In genomic region chrX:47321386-47321785, GRCh38 we compare ENCODE assay signal across 9 cellular contexts. TPM values are rescaled to one million over a fixed set of nuclear protein-coding genes. Genes with fewer than 3 reads are reported as not detected.
DNase-seq lines count a peak whose midpoint lies in the region; ATAC-seq and TF ChIP-seq lines count a peak whose summit lies in the region.
"Had no signal": no experiment of that assay in that cellular context is flagged by ENCODE, and none has a peak within 500 bp of the region (broad histone marks: within the 10 kb centered on the region; RNA-seq: fewer than 3 reads in every experiment).

No MANE protein-coding gene starts in this region.

- no peak for TF ChIP-seq EP300 in ovary (IDR thresholded peaks at IDR 0.05)

- H3K36me3 Mint-ChIP-seq in activated naive CD8-positive, alpha-beta T cell treated with anti-CD3 and anti-CD28 coated beads for 36 hours = no peaks in the 10 kb centered on the region

- H3K27me3 ChIP-seq in right cardiac atrium (ENCODE audit: control insufficient read depth, insufficient read depth) (no peaks in the 10 kb centered on the region), ovary (no peaks in the 10 kb centered on the region)

- H3K27ac ChIP-seq in right cardiac atrium (ENCODE audit: low read length) (no peak overlapping the region), ovary (no peak overlapping the region)

- TF ChIP-seq CTCF in astrocyte of the cerebellum (IDR thresholded peaks at IDR 0.05; ENCODE audit: low read depth, low read length, missing control alignments) (no peak), ovary (IDR thresholded peaks at IDR 0.05) (no peak)

- H3K4me3 ChIP-seq in astrocyte of the cerebellum (ENCODE audit: low read depth, low read length) (no peak overlapping the region), right cardiac atrium (ENCODE audit: low read length) (no peak overlapping the region), ovary (no peak overlapping the region)

- H3K27ac Mint-ChIP-seq in activated naive CD8-positive, alpha-beta T cell treated with anti-CD3 and anti-CD28 coated beads for 36 hours = no peak overlapping the region

- POLR2A ChIA-PET in HEK293T (lab: Yijun Ruan, JAX) = no interaction called here

- DNase-seq in EL (peak; percentile 1), astrocyte of the cerebellum (ENCODE audit: low read depth) (peak; percentile 20), right cardiac atrium (peak; percentile 62 to 80 (median 78)), ovary (peak; percentile 73 to 80 (median 79)), HEK293T (ENCODE audit: extremely low spot score) (no peak), NCI-H510A treated with DMSO at 0.1 percent for 48 hours (lab: John Stamatoyannopoulos, UW) (no peak)
- no peak for DNase-seq in stimulated activated naive CD4-positive, alpha-beta T cell (lab: John Stamatoyannopoulos, UW)
- no peak for DNase-seq in activated naive CD8-positive, alpha-beta T cell treated with anti-CD3 and anti-CD28 coated beads for 36 hours

- H3K4me1 ChIP-seq in right cardiac atrium (ENCODE audit: control insufficient read depth, insufficient read depth, low read length) (no peaks in the 10 kb centered on the region), ovary (ENCODE audit: insufficient read depth) (no peaks in the 10 kb centered on the region)

- no peaks in the 10 kb centered on the region for H3K9me3 ChIP-seq in right cardiac atrium (ENCODE audit: control insufficient read depth, low read length)
- H3K9me3 ChIP-seq in ovary = no peaks in the 10 kb centered on the region

- H3K27me3 Mint-ChIP-seq in activated naive CD8-positive, alpha-beta T cell treated with anti-CD3 and anti-CD28 coated beads for 36 hours = no peaks in the 10 kb centered on the region

- 25% methylated on average over 19 of the region's 19 CpGs for WGBS in right cardiac atrium
- 32 to 50% (median 43%) methylated on average over 19 of the region's 19 CpGs for WGBS in ovary, 3 donors

- intact Hi-C loops in right cardiac atrium (cut with DNase I) = no loop called here
- intact Hi-C loops in ovary (cut with DNase I) = no loop called here

- CTCF ChIA-PET in HEK293T (lab: Yijun Ruan, JAX) = interaction anchor here (0.6 to 1.0 kb wide), 2 partner anchors 9 to 1612 kb away, joined by 3 to 4 read pairs; no protein-coding TSS in a partner anchor

- no peaks in the 10 kb centered on the region for H3K36me3 ChIP-seq in ovary

- H3K4me1 Mint-ChIP-seq in activated naive CD8-positive, alpha-beta T cell treated with anti-CD3 and anti-CD28 coated beads for 36 hours = no peaks in the 10 kb centered on the region

- ATAC-seq in right cardiac atrium = peak; percentile 51 to 90

- no peak for TF ChIP-seq POLR2A in ovary (IDR thresholded peaks at IDR 0.05)

- H3K4me3 Mint-ChIP-seq in activated naive CD8-positive, alpha-beta T cell treated with anti-CD3 and anti-CD28 coated beads for 36 hours = no peak overlapping the region

- no peaks in the 10 kb centered on the region for H3K9me3 Mint-ChIP-seq in activated naive CD8-positive, alpha-beta T cell treated with anti-CD3 and anti-CD28 coated beads for 36 hours

- in situ Hi-C loops in astrocyte of the cerebellum (cut with HindIII; ENCODE audit: low sequenced_read_pairs) = no loop called here

TF ChIP-seq in HEK293T, 16 proteins besides CTCF, POLR2A, EP300 and RAD21:
- TF ChIP-seq ZNF384 (IDR thresholded peaks at IDR 0.05) = no peak
- no peak for TF ChIP-seq ELF4 (IDR thresholded peaks at IDR 0.05)
- no peak for TF ChIP-seq PKNOX1 (IDR thresholded peaks at IDR 0.05)
- no peak for TF ChIP-seq LEF1 (IDR thresholded peaks at IDR 0.05; ENCODE audit: borderline replicate concordance)
- no peak for TF ChIP-seq L3MBTL2 (conservative IDR thresholded peaks at IDR 0.05)
- no peak for TF ChIP-seq TARDBP (IDR thresholded peaks at IDR 0.05)
- no peak for TF ChIP-seq ARNT (IDR thresholded peaks at IDR 0.05)
- no peak for TF ChIP-seq SUZ12 (IDR thresholded peaks at IDR 0.05)
- TF ChIP-seq FOXK2 (IDR thresholded peaks at IDR 0.05) = no peak
- no peak for TF ChIP-seq NFRKB (IDR thresholded peaks at IDR 0.05)
- TF ChIP-seq HDGF (IDR thresholded peaks at IDR 0.05; ENCODE audit: borderline replicate concordance) = no peak
- no peak for TF ChIP-seq FOXA1 (IDR thresholded peaks at IDR 0.05)
- no peak for TF ChIP-seq SP1 (IDR thresholded peaks at IDR 0.05)
- no peak for TF ChIP-seq BHLHE40 (IDR thresholded peaks at IDR 0.05; ENCODE audit: borderline replicate concordance)
- TF ChIP-seq FOXM1 (IDR thresholded peaks at IDR 0.05; ENCODE audit: borderline replicate concordance) = no peak
- TF ChIP-seq CTBP1 (IDR thresholded peaks at IDR 0.05; ENCODE audit: borderline replicate concordance) = no peak

RNA-seq across cellular contexts. Expression of gene ZNF157, which starts 49.0 kb away (rescaled TPM):
- total RNA-seq in right cardiac atrium (under 1 TPM in 2 of 4 donors, not detected in 2; 0.09 to 0.29 TPM), ovary (1 to 10 TPM in 3 of 7 donors, under 1 TPM in 4; 0.27 to 2.8 (median 0.48) TPM)
- polyA plus RNA-seq in right cardiac atrium (0.09 TPM), ovary (under 1 TPM; 0.13 to 0.57 TPM)
- total RNA-seq in activated naive CD8-positive, alpha-beta T cell treated with anti-CD3 and anti-CD28 coated beads for 36 hours = 1 to 10 TPM in 1 of 2 experiments, under 1 TPM in 1; 0.78 to 1.2 TPM
- total RNA-seq: HT1080 had no signal

Comparison
In these comparisons a context has a peak if more than half of its experiments do, and no peak if none do; other contexts are left out.
1. DNase-seq: peak in EL (single experiment), astrocyte of the cerebellum (single experiment), right cardiac atrium (3 of 3) and ovary (5 of 5); none in stimulated activated naive CD4-positive, alpha-beta T cell (0 of 6), HEK293T (single experiment), activated naive CD8-positive, alpha-beta T cell treated with anti-CD3 and anti-CD28 coated beads for 36 hours (single experiment) and NCI-H510A treated with DMSO at 0.1 percent for 48 hours (single experiment).